Comparison of ENCODE assay signal across 1 cellular context in the genomic region with DNA sequence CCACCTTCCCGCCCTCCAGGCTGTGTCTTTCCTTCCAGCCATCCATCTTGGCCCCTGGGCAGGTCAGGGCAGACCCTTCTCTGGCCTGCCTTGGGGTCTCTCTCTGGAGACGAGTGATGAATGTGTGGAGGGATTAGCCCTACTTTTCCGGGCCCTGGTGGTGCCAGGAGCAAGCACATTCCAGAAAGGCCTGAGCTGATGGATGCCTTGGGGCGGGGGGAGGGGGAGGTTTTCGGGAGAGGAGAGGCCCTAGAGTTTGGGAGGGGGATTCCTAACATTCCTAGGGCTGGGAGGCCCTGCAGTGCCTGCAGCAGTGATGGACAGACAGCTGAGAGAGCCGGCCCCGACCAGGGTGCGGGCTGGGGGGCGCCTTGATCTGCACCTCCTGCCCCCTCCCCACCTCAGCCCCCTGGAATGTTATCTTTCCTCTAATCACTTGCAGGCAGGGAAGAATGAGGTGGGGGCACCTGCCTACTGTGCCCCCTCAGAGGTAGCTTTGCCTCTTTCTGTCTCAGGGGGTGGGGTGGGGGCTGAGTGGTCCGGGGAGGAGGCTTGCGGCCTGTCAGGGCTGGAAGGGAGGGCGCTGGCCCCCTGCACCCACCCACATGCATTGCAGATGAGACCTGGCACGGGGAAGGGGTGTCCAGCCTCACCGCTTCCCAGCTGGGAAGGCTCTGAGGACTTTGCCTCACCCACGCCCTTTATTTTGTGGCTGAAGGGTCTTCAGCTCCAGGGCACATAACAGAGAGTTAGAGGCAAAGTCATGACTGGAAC.
TF ChIP-seq lines count a peak whose summit lies in the region.

No MANE protein-coding gene starts in this region.

TF ChIP-seq in H1, 55 proteins besides CTCF, POLR2A, EP300 and RAD21:
- TF ChIP-seq EGR1 (IDR thresholded peaks at IDR 0.05; ENCODE audit: borderline replicate concordance, low read depth, low read length) (no peak), ZNF274 (IDR thresholded peaks at IDR 0.05; ENCODE audit: borderline replicate concordance, extremely low read depth, low read length) (no peak), CEBPB (IDR thresholded peaks at IDR 0.05; ENCODE audit: low read depth, low read length) (no peak), JUND (IDR thresholded peaks at IDR 0.05; ENCODE audit: low read length) (no peak; the same call in 1 of the 2 replicates), YY1 (IDR thresholded peaks at IDR 0.05; ENCODE audit: low read depth, low read length) (peak; percentile 68; the same call in 1 of the 2 replicates), MAX (IDR thresholded peaks at IDR 0.05) (peak; percentile 59), SP1 (IDR thresholded peaks at IDR 0.05; ENCODE audit: low read depth, low read length) (peak; percentile 81), TEAD4 (IDR thresholded peaks at IDR 0.05; ENCODE audit: low read depth, low read length) (peak; percentile 99), TAF7 (optimal IDR thresholded peaks at IDR 0.05; ENCODE audit: borderline replicate concordance, low read depth, low read length) (no peak), CHD2 (IDR thresholded peaks at IDR 0.05; ENCODE audit: low read length) (0 out of 2 replicates have a peak, but pooled peaks have one; percentile 42), CHD1 (IDR thresholded peaks at IDR 0.05; ENCODE audit: low read depth, low read length) (no peak), RBBP5 (IDR thresholded peaks at IDR 0.05; ENCODE audit: borderline replicate concordance, low read depth, low read length) (peak; percentile 97; the same call in 1 of the 2 replicates), BCL11A (IDR thresholded peaks at IDR 0.05; ENCODE audit: low read depth in 2 of 2, low read length in 2 of 2) (peak in 1 of 2 experiments; percentile 43), SP4 (IDR thresholded peaks at IDR 0.05; ENCODE audit: low read length) (no peak), ATF2 (IDR thresholded peaks at IDR 0.05; ENCODE audit: low read length) (no peak), SP2 (IDR thresholded peaks at IDR 0.05; ENCODE audit: low read length) (no peak), TBP (IDR thresholded peaks at IDR 0.05; ENCODE audit: low read depth, low read length) (no peak), KDM4A (IDR thresholded peaks at IDR 0.05; ENCODE audit: low read depth, low read length, severe bottlenecking) (no peak), GABPA (IDR thresholded peaks at IDR 0.05; ENCODE audit: borderline replicate concordance, insufficient read depth, low read length) (no peak), RFX5 (IDR thresholded peaks at IDR 0.05; ENCODE audit: borderline replicate concordance, low read depth, low read length) (no peak), SIX5 (IDR thresholded peaks at IDR 0.05; ENCODE audit: low read depth, low read length) (no peak), TAF1 (IDR thresholded peaks at IDR 0.05; ENCODE audit: low read depth, low read length) (peak; percentile 52), FOSL1 (IDR thresholded peaks at IDR 0.05; ENCODE audit: insufficient read depth, low read depth, low read length) (no peak), PHF8 (conservative IDR thresholded peaks at IDR 0.05; ENCODE audit: low read depth, low read length) (no peak), ASH2L (IDR thresholded peaks at IDR 0.05; ENCODE audit: low read length) (peak; percentile 88), RXRA (IDR thresholded peaks at IDR 0.05; ENCODE audit: insufficient read depth, low read depth, low read length) (no peak), KDM1A (IDR thresholded peaks at IDR 0.05; ENCODE audit: borderline replicate concordance, low read length) (peak; percentile 76; the same call in 1 of the 2 replicates), BACH1 (IDR thresholded peaks at IDR 0.05; ENCODE audit: low read length) (no peak), E2F6 (IDR thresholded peaks at IDR 0.05) (no peak)
- TF ChIP-seq, protein P1, sequence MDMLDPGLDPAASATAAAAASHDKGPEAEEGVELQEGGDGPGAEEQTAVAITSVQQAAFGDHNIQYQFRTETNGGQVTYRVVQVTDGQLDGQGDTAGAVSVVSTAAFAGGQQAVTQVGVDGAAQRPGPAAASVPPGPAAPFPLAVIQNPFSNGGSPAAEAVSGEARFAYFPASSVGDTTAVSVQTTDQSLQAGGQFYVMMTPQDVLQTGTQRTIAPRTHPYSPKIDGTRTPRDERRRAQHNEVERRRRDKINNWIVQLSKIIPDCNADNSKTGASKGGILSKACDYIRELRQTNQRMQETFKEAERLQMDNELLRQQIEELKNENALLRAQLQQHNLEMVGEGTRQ (IDR thresholded peaks at IDR 0.05; ENCODE audit: low read length) = no peak
